ENCODE assay signal across 18 cellular contexts in the genomic region with DNA sequence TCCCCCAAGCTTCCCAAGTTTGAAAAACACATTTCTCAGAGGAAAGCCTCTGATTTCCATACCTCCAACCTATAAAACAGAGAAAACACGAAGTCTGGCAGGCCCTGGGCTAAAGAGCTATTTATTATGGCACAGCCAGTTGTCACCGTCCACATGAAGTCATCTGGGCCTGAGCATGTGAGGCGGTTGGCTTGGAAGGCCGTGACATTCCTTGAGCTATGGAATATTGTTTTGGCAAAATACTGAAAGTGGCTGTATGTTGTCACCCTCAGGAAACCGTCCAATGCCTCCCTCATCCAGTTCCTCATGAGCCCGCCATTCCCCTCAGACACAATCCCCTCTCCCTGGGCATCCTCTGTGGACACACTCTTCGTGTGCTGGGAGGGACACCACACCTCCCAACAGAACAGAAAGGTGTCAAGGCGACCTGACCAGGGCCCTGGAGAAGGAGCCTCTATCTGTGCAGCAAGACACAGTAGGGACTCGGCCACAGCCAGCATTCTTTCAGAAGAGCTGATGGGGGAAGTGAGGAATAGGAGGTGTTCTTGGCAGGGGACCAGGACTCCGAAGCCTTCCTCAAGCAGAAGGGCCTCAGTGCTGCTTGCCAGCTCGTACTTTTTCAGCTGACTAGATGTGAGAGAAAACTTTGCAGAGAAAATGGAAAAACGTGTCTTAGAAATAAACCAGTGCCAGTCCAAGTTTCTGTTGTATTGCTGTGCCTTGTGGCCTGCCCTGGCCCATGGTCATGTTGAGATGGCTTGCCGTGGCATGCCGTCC.
"Had no signal": no experiment of that assay in that cellular context is flagged by ENCODE, and none has a peak within 500 bp of the region (broad histone marks: within the 10 kb centered on the region; RNA-seq: fewer than 3 reads in every experiment).

No MANE protein-coding gene starts in this region.

- H3K4me3 ChIP-seq: coronary artery, gastroesophageal sphincter, mucosa of descending colon, right atrium auricular region, smooth muscle cell, suprapubic skin, tibial artery, upper lobe of left lung, vagina had no signal

- H3K27ac ChIP-seq: coronary artery, gastroesophageal sphincter, right atrium auricular region, suprapubic skin, upper lobe of left lung, vagina had no signal

- H3K27me3 ChIP-seq: gastroesophageal sphincter, right atrium auricular region, suprapubic skin, tibial artery, upper lobe of left lung, vagina had no signal

- DNase-seq: effector CD4-positive, alpha-beta T cell; endodermal cell; erythroblast; kidney; left colon; mucosa of descending colon; naive thymus-derived CD8-positive, alpha-beta T cell; posterior cingulate gyrus; stimulated activated CD4-positive, alpha-beta T cell treated with anti-CD3 and anti-CD28 coated beads, Interleukin-2, amount 100 ng/mL, for 48 hours; stimulated activated naive CD8-positive, alpha-beta T cell treated with anti-CD3 and anti-CD28 coated beads, Interleukin-15, Interleukin-2, amounts not matched to agents 100 U/mL and 50 U/mL, for 24 hours; tibial artery; upper lobe of left lung had no signal

- H3K4me1 ChIP-seq: gastroesophageal sphincter, right atrium auricular region, suprapubic skin, upper lobe of left lung had no signal

- H3K4me2 ChIP-seq: smooth muscle cell had no signal

- H3K9me3 ChIP-seq: vagina had no signal

- H3K36me3 ChIP-seq: gastroesophageal sphincter, right atrium auricular region, suprapubic skin, tibial artery, upper lobe of left lung, vagina had no signal

- ATAC-seq: gastroesophageal sphincter; left colon; mucosa of descending colon; naive thymus-derived CD8-positive, alpha-beta T cell; stimulated activated naive CD8-positive, alpha-beta T cell treated with anti-CD3 and anti-CD28 coated beads, Interleukin-15, Interleukin-2, amounts not matched to agents 100 U/mL and 50 U/mL, for 24 hours had no signal
